8 cellular contexts compared by ENCODE assay signal in genomic region chr11:116641561-116642045, GRCh38.
DNase-seq lines count a peak whose midpoint lies in the region; ATAC-seq, FAIRE-seq and TF ChIP-seq lines count a peak whose summit lies in the region.

No MANE protein-coding gene starts in this region.

- no peaks in the 10 kb centered on the region for H3K4me1 Mint-ChIP-seq in activated naive CD8-positive, alpha-beta T cell treated with anti-CD3 and anti-CD28 coated beads for 36 hours

- ATAC-seq in thoracic aorta (ENCODE audit: insufficient number of reproducible peaks, low FRiP score, low read depth) (no peak), HG03139 (IDR thresholded peaks at IDR 0.05; ENCODE audit: unreplicated experiment) (no peak)

- no CpG with 5 or more reads among the region's 11 CpGs for WGBS in iPS DF 6.9 (ENCODE audit: insufficient coverage, insufficient read length)

- H3K27ac Mint-ChIP-seq in activated naive CD8-positive, alpha-beta T cell treated with anti-CD3 and anti-CD28 coated beads for 36 hours = no peak overlapping the region

- H3K4me1 ChIP-seq in iPS DF 6.9 (ENCODE audit: control insufficient read depth, insufficient read depth, low read length) (peaks cover 2% of the 10 kb centered on the region), thoracic aorta (ENCODE audit: control insufficient read depth in 1 of 2, low read depth in 2 of 2) (no peaks in the 10 kb centered on the region)

- peak; percentile 97 for FAIRE-seq in GM12892 (lab: Jason Lieb, UNC)

- no peak overlapping the region for H3K4me3 ChIP-seq in iPS DF 6.9 (ENCODE audit: low read length)
- no peak overlapping the region for H3K4me3 ChIP-seq in thoracic aorta

- no peaks in the 10 kb centered on the region for H3K36me3 Mint-ChIP-seq in activated naive CD8-positive, alpha-beta T cell treated with anti-CD3 and anti-CD28 coated beads for 36 hours

- H3K27me3 ChIP-seq in iPS DF 6.9 (ENCODE audit: control insufficient read depth, insufficient read depth, low read length) (no peaks in the 10 kb centered on the region), thoracic aorta (replicated peaks; ENCODE audit: insufficient read depth) (no peaks in the 10 kb centered on the region)

- TF ChIP-seq CTCF in thoracic aorta (IDR thresholded peaks at IDR 0.05) = peak; percentile 44

- no peak overlapping the region for H3K4me3 Mint-ChIP-seq in activated naive CD8-positive, alpha-beta T cell treated with anti-CD3 and anti-CD28 coated beads for 36 hours

- no peaks in the 10 kb centered on the region for H3K36me3 ChIP-seq in iPS DF 6.9 (ENCODE audit: control insufficient read depth, insufficient read depth, low read length)
- H3K36me3 ChIP-seq in thoracic aorta = no peaks in the 10 kb centered on the region

- H3K9me3 Mint-ChIP-seq in activated naive CD8-positive, alpha-beta T cell treated with anti-CD3 and anti-CD28 coated beads for 36 hours = no peaks in the 10 kb centered on the region

- DNase-seq in AG08395 (ENCODE audit: low spot score) = peak; percentile 18
- DNase-seq in GM12892 (ENCODE audit: insufficient read length) = peak; percentile 61
- peak; percentile 24 for DNase-seq in NCI-H2107 treated with DMSO at 0.1 percent for 48 hours (lab: John Stamatoyannopoulos, UW; ENCODE audit: unreplicated experiment)
- peak; percentile 24 for DNase-seq in activated naive CD8-positive, alpha-beta T cell treated with anti-CD3 and anti-CD28 coated beads for 36 hours
- DNase-seq in iPS DF 6.9 (ENCODE audit: low read depth, low spot score) = peak; percentile 47
- no peak for DNase-seq in thoracic aorta (ENCODE audit: low spot score)
- no peak for DNase-seq in effector CD8-positive, alpha-beta T cell (lab: John Stamatoyannopoulos, UW)

- H3K9me3 ChIP-seq in iPS DF 6.9 (ENCODE audit: control insufficient read depth, insufficient read depth, low read length) (no peaks in the 10 kb centered on the region), thoracic aorta (no peaks in the 10 kb centered on the region)

- H3K27ac ChIP-seq in iPS DF 6.9 (ENCODE audit: low read length) (no peak overlapping the region), thoracic aorta (no peak overlapping the region)

- peaks cover 4% of the 10 kb centered on the region for H3K27me3 Mint-ChIP-seq in activated naive CD8-positive, alpha-beta T cell treated with anti-CD3 and anti-CD28 coated beads for 36 hours

- TF ChIP-seq POLR2A in GM12892 (IDR thresholded peaks at IDR 0.05; ENCODE audit: low read depth, low read length) = no peak

Comparison
In these comparisons a context has a peak if more than half of its experiments do, and no peak if none do; other contexts are left out.
1. DNase-seq: peak in AG08395 (single experiment), GM12892 (single experiment), NCI-H2107 treated with DMSO at 0.1 percent for 48 hours (single experiment), activated naive CD8-positive, alpha-beta T cell treated with anti-CD3 and anti-CD28 coated beads for 36 hours (single experiment) and iPS DF 6.9 (single experiment); none in thoracic aorta (single experiment) and effector CD8-positive, alpha-beta T cell (single experiment).